Comparison of ENCODE assay signal across 1 cellular context in genomic region chr19:14206737-14207725, GRCh38.
A peak's percentile ranks its signal among the peaks of the same experiment; 100 is the strongest.
TF ChIP-seq lines count a peak whose summit lies in the region.
"Not testable (repeated sequence)": the region's sequence is repeated elsewhere in the genome, so short reads cannot be mapped to it uniquely, and the experiment has no call there.

No MANE protein-coding gene starts in this region.

TF ChIP-seq in K562, 482 proteins besides CTCF, POLR2A, EP300 and RAD21 (continued from another document and continues in another):
- 0 out of 2 replicates have a peak, but pooled peaks have one; percentile 21 for TF ChIP-seq FOXP4 (CRISPR knock-in tag; IDR thresholded peaks at IDR 0.05; ENCODE audit: borderline replicate concordance)
- peak; percentile 16; the same call in 1 of the 2 replicates for TF ChIP-seq CREB1 (IDR thresholded peaks at IDR 0.05)
- TF ChIP-seq CREB1 (CRISPR knock-in tag; IDR thresholded peaks at IDR 0.05) = peak; percentile 66
- peak; percentile 59 for TF ChIP-seq PCBP1 (IDR thresholded peaks at IDR 0.05; ENCODE audit: low read depth, low read length, poor library complexity, severe bottlenecking)
- peak; percentile 67 for TF ChIP-seq NCOA1 (IDR thresholded peaks at IDR 0.05; ENCODE audit: low read depth)
- TF ChIP-seq ZNF766 (CRISPR knock-in tag; conservative IDR thresholded peaks at IDR 0.05) = 0 out of 2 replicates have a peak, but pooled peaks have one; percentile 36
- peak; percentile 14; the same call in 1 of the 2 replicates for TF ChIP-seq NFIC (IDR thresholded peaks at IDR 0.05)
- peak in 1 of 2 experiments; percentile 65; a peak in 2 of 4 replicates for TF ChIP-seq HDAC1 (IDR thresholded peaks at IDR 0.05)
- peak; percentile 40; the same call in 1 of the 2 replicates for TF ChIP-seq PHF21A (IDR thresholded peaks at IDR 0.05; ENCODE audit: borderline replicate concordance, low read depth)
- TF ChIP-seq ZBTB33 (CRISPR knock-in tag; IDR thresholded peaks at IDR 0.05) = peak; percentile 23; the same call in 1 of the 2 replicates
- peak; percentile 81; the same call in 1 of the 2 replicates for TF ChIP-seq LEF1 (IDR thresholded peaks at IDR 0.05)
- TF ChIP-seq RBBP5 (IDR thresholded peaks at IDR 0.05; ENCODE audit: borderline replicate concordance, insufficient read depth, low read length, poor library complexity, severe bottlenecking) = peak; percentile 39
- peak in 1 of 2 experiments; percentile 13; a peak in 2 of 4 replicates for TF ChIP-seq FOXK2 (conservative IDR thresholded peaks at IDR 0.05 in 1 of 2, IDR thresholded peaks at IDR 0.05 in 1 of 2; ENCODE audit: low read depth in 2 of 2)
- peak; percentile 47; the same call in 1 of the 2 replicates for TF ChIP-seq DPF2 (IDR thresholded peaks at IDR 0.05)
- peak; percentile 43 for TF ChIP-seq FOSL1 (tag; conservative IDR thresholded peaks at IDR 0.05)
- TF ChIP-seq, protein P1, sequence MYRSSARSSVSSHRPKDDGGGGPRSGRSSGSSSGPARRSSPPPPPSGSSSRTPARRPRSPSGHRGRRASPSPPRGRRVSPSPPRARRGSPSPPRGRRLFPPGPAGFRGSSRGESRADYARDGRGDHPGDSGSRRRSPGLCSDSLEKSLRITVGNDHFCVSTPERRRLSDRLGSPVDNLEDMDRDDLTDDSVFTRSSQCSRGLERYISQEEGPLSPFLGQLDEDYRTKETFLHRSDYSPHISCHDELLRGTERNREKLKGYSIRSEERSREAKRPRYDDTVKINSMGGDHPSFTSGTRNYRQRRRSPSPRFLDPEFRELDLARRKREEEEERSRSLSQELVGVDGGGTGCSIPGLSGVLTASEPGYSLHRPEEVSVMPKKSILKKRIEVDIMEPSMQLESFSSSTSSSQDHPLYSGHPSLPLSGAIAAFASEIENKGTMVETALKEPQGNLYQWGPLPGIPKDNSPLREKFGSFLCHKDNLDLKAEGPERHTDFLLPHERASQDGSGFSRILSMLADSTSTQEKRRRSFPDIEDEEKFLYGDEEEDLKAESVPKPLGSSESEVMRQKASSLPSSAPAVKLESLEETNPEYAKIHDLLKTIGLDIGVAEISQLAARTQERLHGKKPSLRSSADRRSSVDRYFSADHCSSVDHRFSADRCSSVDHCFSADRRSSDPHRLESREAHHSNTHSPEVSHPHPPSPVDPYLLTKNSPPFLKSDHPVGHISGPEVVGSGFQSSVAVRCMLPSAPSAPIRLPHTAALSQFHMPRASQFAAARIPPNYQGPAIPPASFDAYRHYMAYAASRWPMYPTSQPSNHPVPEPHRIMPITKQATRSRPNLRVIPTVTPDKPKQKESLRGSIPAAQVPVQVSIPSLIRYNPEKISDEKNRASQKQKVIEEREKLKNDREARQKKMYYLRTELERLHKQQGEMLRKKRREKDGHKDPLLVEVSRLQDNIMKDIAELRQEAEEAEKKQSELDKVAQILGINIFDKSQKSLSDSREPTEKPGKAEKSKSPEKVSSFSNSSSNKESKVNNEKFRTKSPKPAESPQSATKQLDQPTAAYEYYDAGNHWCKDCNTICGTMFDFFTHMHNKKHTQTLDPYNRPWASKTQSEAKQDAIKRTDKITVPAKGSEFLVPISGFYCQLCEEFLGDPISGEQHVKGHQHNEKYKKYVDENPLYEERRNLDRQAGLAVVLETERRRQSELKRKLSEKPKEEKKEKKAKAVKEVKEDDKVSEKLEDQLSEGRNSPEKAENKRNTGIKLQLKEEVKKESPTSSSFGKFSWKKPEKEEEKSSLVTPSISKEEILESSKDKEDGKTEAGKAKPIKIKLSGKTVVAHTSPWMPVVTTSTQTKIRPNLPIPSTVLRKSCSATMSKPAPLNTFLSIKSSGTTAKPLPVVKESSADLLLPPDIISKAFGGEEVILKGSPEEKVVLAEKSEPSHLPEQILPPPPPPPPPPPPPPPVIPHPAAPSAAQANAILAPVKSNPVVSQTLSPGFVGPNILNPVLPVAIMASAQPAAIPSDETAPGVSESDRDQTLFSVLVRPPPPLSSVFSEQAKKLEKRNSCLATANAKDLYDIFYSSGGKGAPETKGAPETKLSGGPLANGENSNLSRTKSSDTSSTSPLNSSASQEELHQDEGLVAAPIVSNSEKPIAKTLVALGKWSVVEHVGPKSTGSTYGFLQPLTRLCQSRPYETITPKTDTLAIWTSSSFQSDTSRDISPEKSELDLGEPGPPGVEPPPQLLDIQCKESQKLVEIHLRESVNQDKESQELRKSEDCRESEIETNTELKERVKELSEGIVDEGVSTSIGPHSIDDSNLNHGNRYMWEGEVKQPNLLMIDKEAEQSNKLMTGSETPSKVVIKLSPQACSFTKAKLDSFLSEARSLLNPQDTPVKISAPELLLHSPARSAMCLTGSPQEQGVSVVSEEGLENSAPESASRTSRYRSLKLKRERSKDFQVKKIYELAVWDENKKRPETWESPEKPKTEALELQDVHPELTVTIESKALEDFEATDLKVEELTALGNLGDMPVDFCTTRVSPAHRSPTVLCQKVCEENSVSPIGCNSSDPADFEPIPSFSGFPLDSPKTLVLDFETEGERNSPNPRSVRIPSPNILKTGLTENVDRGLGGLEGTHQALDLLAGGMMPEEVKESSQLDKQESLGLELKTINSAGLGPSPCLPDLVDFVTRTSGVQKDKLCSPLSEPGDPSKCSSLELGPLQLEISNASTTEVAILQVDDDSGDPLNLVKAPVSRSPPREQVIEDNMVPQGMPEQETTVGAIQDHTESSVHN (IDR thresholded peaks at IDR 0.05; ENCODE audit: borderline replicate concordance in 1 of 2, low read depth in 1 of 2) = 0 out of 4 replicates have a peak, but pooled peaks of 1 of the 2 experiments have one; percentile 41
- TF ChIP-seq ETV1 (tag; conservative IDR thresholded peaks at IDR 0.05; ENCODE audit: low read depth) = peak; percentile 36; the same call in 1 of the 2 replicates
- peak; percentile 70 for TF ChIP-seq RB1 (IDR thresholded peaks at IDR 0.05; ENCODE audit: low read depth)
- peak; percentile 42 for TF ChIP-seq RBM22 (IDR thresholded peaks at IDR 0.05; ENCODE audit: low read depth, low read length, poor library complexity, severe bottlenecking)
- TF ChIP-seq L3MBTL2 (IDR thresholded peaks at IDR 0.05) = peak; percentile 28; the same call in 1 of the 2 replicates
- TF ChIP-seq NR4A1 (CRISPR knock-in tag; IDR thresholded peaks at IDR 0.05) = not testable (repeated sequence)
- peak; percentile 24; the same call in 1 of the 2 replicates for TF ChIP-seq NR4A1 (tag; IDR thresholded peaks at IDR 0.05)
- TF ChIP-seq SOX6 (IDR thresholded peaks at IDR 0.05) = 0 out of 2 replicates have a peak, but pooled peaks have one; percentile 21
- TF ChIP-seq, protein P2, sequence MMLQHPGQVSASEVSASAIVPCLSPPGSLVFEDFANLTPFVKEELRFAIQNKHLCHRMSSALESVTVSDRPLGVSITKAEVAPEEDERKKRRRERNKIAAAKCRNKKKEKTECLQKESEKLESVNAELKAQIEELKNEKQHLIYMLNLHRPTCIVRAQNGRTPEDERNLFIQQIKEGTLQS (IDR thresholded peaks at IDR 0.05) = peak; percentile 38; the same call in 1 of the 2 replicates
- TF ChIP-seq, protein P2 (CRISPR knock-in tag; conservative IDR thresholded peaks at IDR 0.05) = not testable (repeated sequence)
- TF ChIP-seq MAZ (CRISPR knock-in tag; conservative IDR thresholded peaks at IDR 0.05 in 1 of 2, IDR thresholded peaks at IDR 0.05 in 1 of 2) = peak; percentile 68 to 94; a peak in 3 of 4 replicates
- TF ChIP-seq CGGBP1 (CRISPR knock-in tag; IDR thresholded peaks at IDR 0.05) = 0 out of 2 replicates have a peak, but pooled peaks have one; percentile 24
- TF ChIP-seq EP400 (IDR thresholded peaks at IDR 0.05) = peak; percentile 60
- peak; percentile 69 for TF ChIP-seq SP1 (CRISPR knock-in tag; IDR thresholded peaks at IDR 0.05)
- TF ChIP-seq MTA1 (IDR thresholded peaks at IDR 0.05; ENCODE audit: borderline replicate concordance) = peak; percentile 73
- TF ChIP-seq RFX5 (IDR thresholded peaks at IDR 0.05; ENCODE audit: low read depth, low read length) = 0 out of 2 replicates have a peak, but pooled peaks have one; percentile 5
- peak in 1 of 2 experiments; percentile 77 for TF ChIP-seq E2F6 (IDR thresholded peaks at IDR 0.05; ENCODE audit: borderline replicate concordance in 1 of 2, extremely low read depth in 1 of 2, insufficient read depth in 1 of 2, insufficient read length in 1 of 2, low read depth in 1 of 2, low read length in 1 of 2, poor library complexity in 1 of 2, severe bottlenecking in 1 of 2)
- peak; percentile 64; the same call in 1 of the 2 replicates for TF ChIP-seq MTA3 (IDR thresholded peaks at IDR 0.05; ENCODE audit: borderline replicate concordance)
- peak; percentile 77 for TF ChIP-seq RFX1 (IDR thresholded peaks at IDR 0.05)
- TF ChIP-seq ARNT (IDR thresholded peaks at IDR 0.05) = peak; percentile 71 to 77; a peak in 1 of 4 replicates
